29 cellular contexts compared by ENCODE assay signal in genomic region chr12:29838768-29839167, GRCh38.
"Had no signal": no experiment of that assay in that cellular context is flagged by ENCODE, and none has a peak within 500 bp of the region (broad histone marks: within the 10 kb centered on the region; RNA-seq: fewer than 3 reads in every experiment).

No MANE protein-coding gene starts in this region.

- H3K27ac ChIP-seq: adrenal gland, ascending aorta, body of pancreas, brain microvascular endothelial cell, breast epithelium, cardiac muscle cell had no signal

- H3K4me3 ChIP-seq: adrenal gland, ascending aorta, body of pancreas, breast epithelium, cardiac muscle cell had no signal

- H3K4me1 ChIP-seq: adrenal gland, ascending aorta, body of pancreas, breast epithelium had no signal

- H3K36me3 ChIP-seq: adrenal gland, ascending aorta, brain microvascular endothelial cell, breast epithelium, cardiac muscle cell had no signal

- DNase-seq: activated effector memory CD4-positive, alpha-beta T cell treated with anti-CD3 and anti-CD28 coated beads, Interleukin-2, amount 50 U/mL, for 16 hours; activated effector memory CD4-positive, alpha-beta T cell treated with Interleukin-2 at 50 U/mL for 16 hours; activated gamma-delta T cell; activated gamma-delta T cell treated with Interleukin-2 at 50 U/mL for 16 hours; activated naive CD4-positive, alpha-beta T cell; activated naive CD4-positive, alpha-beta T cell treated with anti-CD3 and anti-CD28 coated beads for 36 hours; activated naive CD4-positive, alpha-beta T cell treated with anti-CD3 and anti-CD28 coated beads, Interleukin-2, amount 10 ng/mL, durations not matched to agents 7 days and 5 days; activated naive CD4-positive, alpha-beta T cell treated with anti-CD3 and anti-CD28 coated beads, Interleukin-2, amount 50 U/mL, for 16 hours; activated naive CD4-positive, alpha-beta T cell treated with Interleukin-2 at 50 U/mL for 16 hours; activated naive CD8-positive, alpha-beta T cell treated with anti-CD3 and anti-CD28 coated beads for 36 hours; activated naive CD8-positive, alpha-beta T cell treated with anti-CD3 and anti-CD28 coated beads, Interleukin-2, amount 10 ng/mL, durations not matched to agents 7 days and 5 days; activated naive CD8-positive, alpha-beta T cell treated with anti-CD3 and anti-CD28 coated beads, Interleukin-2, amount 50 U/mL, for 24 hours; activated T-cell treated with anti-CD3 and anti-CD28 coated beads, Interleukin-2, amount 50 U/mL, for 24 hours; activated T-cell treated with anti-CD3 and anti-CD28 coated beads, Interleukin-2, amount 50 U/mL, for 4 hours; activated T-cell treated with anti-CD3 and anti-CD28 coated beads, Interleukin-2, amount 50 U/mL, for 48 hours; activated T-cell treated with anti-CD3 and anti-CD28 coated beads, Interleukin-2, amount 50 U/mL, for 72 hours; adrenal gland; amniotic stem cell; amygdala; anterior cingulate cortex; aorta; body of pancreas; brain microvascular endothelial cell; caudate nucleus; central memory CD4-positive, alpha-beta T cell; cerebellar nuclear complex had no signal

- H3K9me3 ChIP-seq: body of pancreas had no signal
